9 cellular contexts compared by ENCODE assay signal in the genomic region with DNA sequence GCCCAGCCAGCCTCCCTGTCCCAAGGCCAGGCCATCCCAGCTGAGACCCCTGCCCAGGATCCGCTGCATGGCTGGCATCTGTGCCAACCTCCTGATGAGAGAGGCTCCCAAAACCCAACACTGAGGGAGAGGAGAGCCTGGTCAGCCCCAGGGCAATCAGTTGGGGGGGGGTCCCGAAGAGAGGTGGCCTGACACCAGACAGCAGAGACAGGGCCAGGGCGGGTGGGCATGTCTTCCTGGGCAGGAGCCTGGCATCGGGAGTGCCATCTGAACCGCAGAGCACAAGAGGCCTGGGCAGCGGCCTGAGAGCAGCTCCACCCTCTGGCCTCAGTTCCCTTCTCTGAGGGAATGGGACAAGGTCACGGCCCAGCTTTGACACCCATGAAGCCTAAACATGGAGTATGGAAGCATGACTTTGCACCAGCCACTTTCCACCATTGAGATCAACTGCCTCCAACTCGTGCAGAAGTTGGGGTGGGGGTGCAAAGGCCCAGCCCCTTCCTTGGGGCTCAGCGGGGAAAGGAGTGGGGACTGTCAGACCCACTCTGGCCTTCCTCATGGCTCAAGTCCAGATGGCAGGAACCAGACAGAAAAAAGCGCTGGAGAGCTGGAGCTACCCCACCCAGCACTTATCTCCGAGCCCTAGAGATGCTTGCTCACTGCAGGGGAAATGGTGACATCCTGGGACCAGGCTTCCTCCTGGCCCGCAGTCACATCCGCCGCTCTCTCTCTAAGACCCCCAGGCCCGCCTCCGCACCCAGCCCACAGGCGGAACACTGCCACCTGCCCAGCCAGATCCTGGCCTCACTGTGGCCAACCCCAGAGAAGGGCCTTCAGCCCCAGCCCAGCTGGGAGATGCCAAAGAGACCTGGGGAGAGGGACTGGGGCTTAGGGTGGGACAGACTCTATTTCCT. TPM values are rescaled to one million over a fixed set of nuclear protein-coding genes. Genes with fewer than 3 reads are reported as not detected.
DNase-seq lines count a peak whose midpoint lies in the region; ATAC-seq and TF ChIP-seq lines count a peak whose summit lies in the region.
"Had no signal": no experiment of that assay in that cellular context is flagged by ENCODE, and none has a peak within 500 bp of the region (broad histone marks: within the 10 kb centered on the region; RNA-seq: fewer than 3 reads in every experiment).

No MANE protein-coding gene starts in this region.

- H3K4me1 ChIP-seq in right atrium auricular region (peaks cover 0 to 53% of the 10 kb centered on the region in 2 donors), thymus (ENCODE audit: control insufficient read depth, insufficient read depth, low read length) (peaks cover 30% of the 10 kb centered on the region)

- H3K36me3 ChIP-seq in right atrium auricular region (no peaks in the 10 kb centered on the region), thymus (ENCODE audit: control insufficient read depth, insufficient read depth) (no peaks in the 10 kb centered on the region), WERI-Rb-1 (no peaks in the 10 kb centered on the region)

- no peak for ATAC-seq in activated CD8-positive, alpha-beta memory T cell treated with anti-CD3 and anti-CD28 coated beads, Interleukin-2, amount 10 ng/mL, durations not matched to agents 7 days and 5 days

- H3K27ac Mint-ChIP-seq in activated CD8-positive, alpha-beta memory T cell treated with anti-CD3 and anti-CD28 coated beads, Interleukin-2, amount 10 ng/mL, durations not matched to agents 7 days and 5 days: peak overlapping the region; percentile 98

- WGBS in thymus: 47% methylated on average over 17 of the region's 17 CpGs

- H3K4me3 Mint-ChIP-seq in activated CD8-positive, alpha-beta memory T cell treated with anti-CD3 and anti-CD28 coated beads, Interleukin-2, amount 10 ng/mL, durations not matched to agents 7 days and 5 days: no peak overlapping the region

- no peaks in the 10 kb centered on the region for H3K27me3 Mint-ChIP-seq in activated CD8-positive, alpha-beta memory T cell treated with anti-CD3 and anti-CD28 coated beads, Interleukin-2, amount 10 ng/mL, durations not matched to agents 7 days and 5 days

- H3K27me3 ChIP-seq in right atrium auricular region: no peaks in the 10 kb centered on the region
- H3K27me3 ChIP-seq in thymus (ENCODE audit: control insufficient read depth, insufficient read depth): no peaks in the 10 kb centered on the region
- H3K27me3 ChIP-seq in WERI-Rb-1 (ENCODE audit: insufficient read depth, low read depth, severe bottlenecking): no peaks in the 10 kb centered on the region

- peaks cover 49% of the 10 kb centered on the region for H3K4me1 Mint-ChIP-seq in activated CD8-positive, alpha-beta memory T cell treated with anti-CD3 and anti-CD28 coated beads, Interleukin-2, amount 10 ng/mL, durations not matched to agents 7 days and 5 days

- CTCF ChIA-PET in activated CD8-positive, alpha-beta memory T cell treated with anti-CD3 and anti-CD28 coated beads, Interleukin-2, amount 10 ng/mL, durations not matched to agents 7 days and 5 days (lab: Charles Lee): interaction anchor here (0.6 to 6.8 kb wide), 10 partner anchors 8 to 146 kb away, joined by 3 to 49 read pairs (median 4); a partner anchor contains a TSS

- DNase-seq in activated CD8-positive, alpha-beta memory T cell treated with anti-CD3 and anti-CD28 coated beads, Interleukin-2, amount 10 ng/mL, durations not matched to agents 7 days and 5 days: no peak
- no peak for DNase-seq in activated CD8-positive, alpha-beta memory T cell treated with anti-CD3 and anti-CD28 coated beads, Interleukin-2, amount 50 U/mL, for 48 hours
- peak; percentile 46 for DNase-seq in RPMI8226
- DNase-seq in right atrium auricular region (ENCODE audit: low spot score): no peak
- no peak for DNase-seq in activated CD8-positive, alpha-beta memory T cell treated with anti-CD3 and anti-CD28 coated beads for 24 hours
- no peak for DNase-seq in NOMO-1 treated with dmso at 0.1 percent for 144 hours (lab: John Stamatoyannopoulos, UW; ENCODE audit: unreplicated experiment)
- no peak for DNase-seq in WERI-Rb-1
- DNase-seq: NCI-H2171 had no signal

- TF ChIP-seq CTCF in right atrium auricular region (IDR thresholded peaks at IDR 0.05): no peak
- no peak for TF ChIP-seq CTCF in WERI-Rb-1 (IDR thresholded peaks at IDR 0.05; ENCODE audit: low read depth, low read length)

- H3K9me3 ChIP-seq in right atrium auricular region: no peaks in the 10 kb centered on the region
- no peaks in the 10 kb centered on the region for H3K9me3 ChIP-seq in thymus (ENCODE audit: control insufficient read depth)
- H3K9me3 ChIP-seq in WERI-Rb-1 (ENCODE audit: severe bottlenecking): no peaks in the 10 kb centered on the region

- H3K4me3 ChIP-seq in right atrium auricular region (no peak overlapping the region), thymus (ENCODE audit: low read length) (no peak overlapping the region), WERI-Rb-1 (ENCODE audit: low read depth, low read length) (no peak overlapping the region)

- H3K9me3 Mint-ChIP-seq in activated CD8-positive, alpha-beta memory T cell treated with anti-CD3 and anti-CD28 coated beads, Interleukin-2, amount 10 ng/mL, durations not matched to agents 7 days and 5 days (ENCODE audit: low read depth): no peaks in the 10 kb centered on the region

- peaks cover 1% of the 10 kb centered on the region for H3K36me3 Mint-ChIP-seq in activated CD8-positive, alpha-beta memory T cell treated with anti-CD3 and anti-CD28 coated beads, Interleukin-2, amount 10 ng/mL, durations not matched to agents 7 days and 5 days

- H3K27ac ChIP-seq in right atrium auricular region (peak overlapping the region; percentile 71 to 72), thymus (ENCODE audit: low read depth) (peak overlapping the region; percentile 69), WERI-Rb-1 (no peak overlapping the region; the same call in 1 of the 2 replicates)

RNA-seq across cellular contexts. Expression of a gene that starts 9.7 kb away (rescaled TPM):
- total RNA-seq in activated CD8-positive, alpha-beta memory T cell treated with anti-CD3 and anti-CD28 coated beads, Interleukin-2, amount 10 ng/mL, durations not matched to agents 7 days and 5 days: 10 to 100 TPM; 29.6 to 42.1 TPM
- 10 to 100 TPM; 13.6 to 14.8 TPM for total RNA-seq in right atrium auricular region
- polyA plus RNA-seq in thymus: 20.6 TPM

RNA-seq across cellular contexts. Expression of a gene that starts 24.1 kb away (rescaled TPM):
- total RNA-seq in activated CD8-positive, alpha-beta memory T cell treated with anti-CD3 and anti-CD28 coated beads, Interleukin-2, amount 10 ng/mL, durations not matched to agents 7 days and 5 days: not detected
- not detected for total RNA-seq in right atrium auricular region
- polyA plus RNA-seq in thymus: 0.14 TPM

RNA-seq across cellular contexts. Expression of a gene that starts 38.6 kb away (rescaled TPM):
- 10 to 100 TPM; 30.2 to 34.7 TPM for total RNA-seq in activated CD8-positive, alpha-beta memory T cell treated with anti-CD3 and anti-CD28 coated beads, Interleukin-2, amount 10 ng/mL, durations not matched to agents 7 days and 5 days
- 10 to 100 TPM; 19.5 to 21.8 TPM for total RNA-seq in right atrium auricular region
- polyA plus RNA-seq in thymus: 11.1 TPM

RNA-seq across cellular contexts. Expression of a gene that starts 46.0 kb away (rescaled TPM):
- not detected for total RNA-seq in activated CD8-positive, alpha-beta memory T cell treated with anti-CD3 and anti-CD28 coated beads, Interleukin-2, amount 10 ng/mL, durations not matched to agents 7 days and 5 days
- total RNA-seq in right atrium auricular region: 10 to 100 TPM; 23.0 to 48.7 TPM
- polyA plus RNA-seq in thymus: 12.1 TPM

RNA-seq across cellular contexts. Expression of a gene that starts 48.3 kb away (rescaled TPM):
- not detected for total RNA-seq in activated CD8-positive, alpha-beta memory T cell treated with anti-CD3 and anti-CD28 coated beads, Interleukin-2, amount 10 ng/mL, durations not matched to agents 7 days and 5 days
- 1 to 10 TPM; 2.1 to 3.5 TPM for total RNA-seq in right atrium auricular region
- polyA plus RNA-seq in thymus: 16.8 TPM
